ENCODE assay signal across 6 cellular contexts in the genomic region with DNA sequence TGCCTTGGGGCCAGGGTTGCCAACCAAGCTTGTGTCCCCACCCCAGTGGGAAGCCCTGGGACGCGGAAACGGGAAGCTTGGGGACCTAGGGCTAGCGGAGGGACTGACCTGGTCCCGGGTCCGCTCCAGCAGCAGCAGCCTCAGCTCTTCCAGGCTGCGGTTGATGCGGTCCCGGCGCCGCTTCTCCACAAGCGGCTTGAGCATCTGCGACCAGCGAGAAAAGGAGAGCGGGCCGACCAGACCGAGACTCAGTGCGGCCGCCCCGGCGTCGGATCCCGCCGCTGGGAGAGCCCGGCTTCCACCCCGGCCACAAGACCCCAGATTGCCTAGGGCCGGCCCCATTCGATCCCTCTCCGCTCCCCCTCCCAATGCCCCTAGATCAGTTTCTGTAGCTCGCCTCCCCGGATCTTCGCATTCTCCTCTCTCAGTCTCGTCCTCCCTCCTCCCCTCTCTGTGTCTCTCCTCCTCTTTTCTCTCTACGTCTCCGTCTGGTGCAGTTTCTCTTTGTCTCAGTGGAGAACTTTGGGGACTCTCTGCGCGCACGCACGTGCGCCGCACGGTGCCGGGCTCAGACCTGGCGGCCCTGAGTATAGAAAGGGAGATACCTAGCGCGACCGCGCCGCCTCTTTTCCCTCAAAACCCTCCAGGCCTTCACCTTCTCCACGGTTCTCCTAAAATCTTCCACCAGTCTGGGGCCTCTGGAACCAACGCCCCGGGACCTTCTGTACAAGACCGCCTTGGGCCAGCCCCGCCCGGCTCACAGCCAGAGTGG. TPM values are rescaled to one million over a fixed set of nuclear protein-coding genes. Genes with fewer than 3 reads are reported as not detected.
DNase-seq lines count a peak whose midpoint lies in the region; ATAC-seq, FAIRE-seq and TF ChIP-seq lines count a peak whose summit lies in the region.

No MANE protein-coding gene starts in this region.

- no peaks in the 10 kb centered on the region for H3K9me3 ChIP-seq in uterus

- H3K4me1 Mint-ChIP-seq in immature natural killer cell, result peaks cover 73 to 86% of the 10 kb centered on the region in 2 donors

- peak overlapping the region; percentile 34 to 82 for H3K27ac ChIP-seq in uterus

- peak overlapping the region; percentile 43 to 50 for H3K4me3 ChIP-seq in uterus

- H3K27ac Mint-ChIP-seq in immature natural killer cell, result peak overlapping the region in 4 of 6 donors; percentile 20 to 41 (median 22)

- DNase-seq in GM18507 (ENCODE audit: extremely low spot score, insufficient read length, low read depth) (no peak), immature natural killer cell (peak in 1 of 3 donors; percentile 30), uterus (peak in 1 of 2 donors; percentile 28), GM12892 (ENCODE audit: insufficient read length) (no peak)
- DNase-seq in activated CD4-positive, alpha-beta T cell treated with anti-CD3 and anti-CD28 coated beads, Interleukin-2, amount 50 U/mL, for 48 hours, result peak; percentile 49 to 61

- intact Hi-C loops in uterus (cut with DNase I; ENCODE audit: low total_unique reads), result loop anchor here (10.0 kb wide), 1 partner anchor 62 kb away; no protein-coding TSS in a partner anchor

- H3K36me3 Mint-ChIP-seq in immature natural killer cell, result peaks cover 0 to 3% (median 0%) of the 10 kb centered on the region in 3 donors

- no peak for TF ChIP-seq POLR2A in uterus (IDR thresholded peaks at IDR 0.05)
- TF ChIP-seq POLR2A in GM12892 (IDR thresholded peaks at IDR 0.05; ENCODE audit: low read depth, low read length), result no peak

- no peaks in the 10 kb centered on the region for H3K36me3 ChIP-seq in uterus

- FAIRE-seq in GM18507 (lab: Jason Lieb, UNC) (peak; percentile 52), GM12892 (lab: Jason Lieb, UNC) (no peak)

- ATAC-seq in GM18520 (IDR thresholded peaks at IDR 0.05; ENCODE audit: unreplicated experiment), result no peak

- peak overlapping the region; percentile 79 to 100 (median 91) for H3K4me3 Mint-ChIP-seq in immature natural killer cell

- no peak for TF ChIP-seq CTCF in uterus (IDR thresholded peaks at IDR 0.05)

- peaks cover 62 to 80% (median 71%) of the 10 kb centered on the region in 3 donors for H3K27me3 Mint-ChIP-seq in immature natural killer cell (ENCODE audit: low read depth in 3 of 3)

- peaks cover 0 to 37% of the 10 kb centered on the region in 2 donors for H3K4me1 ChIP-seq in uterus

- no peaks in the 10 kb centered on the region for H3K27me3 ChIP-seq in uterus

- peaks cover 0 to 8% (median 0%) of the 10 kb centered on the region in 6 donors for H3K9me3 Mint-ChIP-seq in immature natural killer cell

RNA-seq across cellular contexts. Expression of a gene that starts 0.8 kb away (rescaled TPM):
- polyA plus RNA-seq in immature natural killer cell, result not detected
- total RNA-seq in uterus, result under 1 TPM in 1 of 4 donors, not detected in 3; 0.61 TPM
- polyA plus RNA-seq in GM12892 (2012; ENCODE audit: missing spikeins), result 0.21 TPM

RNA-seq across cellular contexts. Expression of a gene that starts 4.8 kb away (rescaled TPM):
- polyA plus RNA-seq in immature natural killer cell, result not detected
- total RNA-seq in uterus, result under 1 TPM in 1 of 4 donors, not detected in 3; 0.26 TPM
- polyA plus RNA-seq in GM12892 (2012; ENCODE audit: missing spikeins), result not detected

RNA-seq across cellular contexts. Expression of a gene that starts 29.1 kb away (rescaled TPM):
- polyA plus RNA-seq in immature natural killer cell, result 1 to 10 TPM; 3.5 to 8.5 (median 4.5) TPM
- total RNA-seq in uterus, result 100 to 1,000 TPM in 3 of 4 donors, 10 to 100 TPM in 1; 20.0 to 396 (median 163) TPM
- polyA plus RNA-seq in GM12892 (2012; ENCODE audit: missing spikeins), result 11.8 TPM

RNA-seq across cellular contexts. Expression of a gene that starts 35.6 kb away (rescaled TPM):
- under 1 TPM in 1 of 3 donors, not detected in 2; 0.17 TPM for polyA plus RNA-seq in immature natural killer cell
- total RNA-seq in uterus, result not detected
- polyA plus RNA-seq in GM12892 (2012; ENCODE audit: missing spikeins), result not detected

RNA-seq across cellular contexts. Expression of a gene that starts 39.6 kb away (rescaled TPM):
- polyA plus RNA-seq in immature natural killer cell, result 10 to 100 TPM; 33.6 to 93.6 (median 39.5) TPM
- total RNA-seq in uterus, result 100 to 1,000 TPM in 1 of 4 donors, 10 to 100 TPM in 2, 1 to 10 TPM in 1; 6.7 to 150 (median 14.1) TPM
- 32.1 TPM for polyA plus RNA-seq in GM12892 (2012; ENCODE audit: missing spikeins)

Comparison
In these comparisons a context has a peak if more than half of its experiments do, and no peak if none do; other contexts are left out.
1. DNase-seq: peak in activated CD4-positive, alpha-beta T cell treated with anti-CD3 and anti-CD28 coated beads, Interleukin-2, amount 50 U/mL, for 48 hours (2 of 2); none in GM18507 (single experiment) and GM12892 (single experiment).